ENCODE assay signal across 25 cellular contexts in genomic region chr22:50464451-50464850, GRCh38. TPM values are rescaled to one million over a fixed set of nuclear protein-coding genes. Genes with fewer than 3 reads are reported as not detected.
DNase-seq lines count a peak whose midpoint lies in the region; ATAC-seq, FAIRE-seq and TF ChIP-seq lines count a peak whose summit lies in the region.
"Had no signal": no experiment of that assay in that cellular context is flagged by ENCODE, and none has a peak within 500 bp of the region (broad histone marks: within the 10 kb centered on the region; RNA-seq: fewer than 3 reads in every experiment).

No MANE protein-coding gene starts in this region.

- dilution Hi-C loops in endothelial cell of umbilical vein (cut with MboI; ENCODE audit: extremely low pct_ligation_motif_present, low sequenced_read_pairs) = no loop called here

- peaks cover 17% of the 10 kb centered on the region for H3K79me2 ChIP-seq in endothelial cell of umbilical vein (ENCODE audit: control insufficient read depth, insufficient read depth, low read length)

- H3K4me1 Mint-ChIP-seq in Calu3 (ENCODE audit: low read depth, unreplicated experiment) = peaks cover 8% of the 10 kb centered on the region
- H3K4me1 Mint-ChIP-seq in natural killer cell = peaks cover 14 to 27% of the 10 kb centered on the region in 2 donors

- H3K9me1 ChIP-seq in endothelial cell of umbilical vein (replicated peaks; ENCODE audit: control insufficient read depth, extremely low read depth, insufficient read depth, low read length) = no peaks in the 10 kb centered on the region

- H3K27ac Mint-ChIP-seq in Calu3 (ENCODE audit: unreplicated experiment) = no peak overlapping the region
- no peak overlapping the region for H3K27ac Mint-ChIP-seq in natural killer cell
- H3K27ac Mint-ChIP-seq: GM23338, H9, HFFc6 had no signal

- H3K27ac ChIP-seq in RWPE1 = peak overlapping the region; percentile 5; the same call in 1 of the 2 replicates
- H3K27ac ChIP-seq in endothelial cell of umbilical vein (ENCODE audit: insufficient read depth, low read depth, low read length) = no peak overlapping the region
- H3K27ac ChIP-seq in SJCRH30 = no peak overlapping the region
- H3K27ac ChIP-seq in breast epithelium = no peak overlapping the region
- H3K27ac ChIP-seq: A549; BLaER1 treated with 17β-estradiol and CSF1 and Interleukin-3, amounts not matched to agents 10 nM and 100 nM had no signal

- intact Hi-C loops in Calu3 (cut with micrococcal nuclease; ENCODE audit: unreplicated experiment) (no loop called here), endothelial cell of umbilical vein (cut with micrococcal nuclease) (no loop called here), natural killer cell (cut with micrococcal nuclease) (no loop called here), breast epithelium (cut with DNase I; ENCODE audit: low total_unique reads) (no loop called here)

- H3K4me3 Mint-ChIP-seq in Calu3 (ENCODE audit: low read depth, unreplicated experiment) (no peak overlapping the region), natural killer cell (no peak overlapping the region)
- H3K4me3 Mint-ChIP-seq: CD14-positive monocyte, GM23338, H9, HFFc6 had no signal

- no peaks in the 10 kb centered on the region for H3K9me3 Mint-ChIP-seq in Calu3 (ENCODE audit: low read depth, unreplicated experiment)
- H3K9me3 Mint-ChIP-seq in natural killer cell = no peaks in the 10 kb centered on the region
- H3K9me3 Mint-ChIP-seq: GM23338, H9, HFFc6 had no signal

- no peaks in the 10 kb centered on the region for H4K20me1 ChIP-seq in endothelial cell of umbilical vein (replicated peaks; ENCODE audit: control insufficient read depth, extremely low read depth, insufficient read depth, low read length)

- CTCF ChIA-PET in Calu3 (lab: Charles Lee) (interaction anchor here (0.5 kb wide), 1 partner anchor 315 kb away, joined by 3 read pairs; no protein-coding TSS in a partner anchor), RWPE1 (lab: Yijun Ruan, JAX) (no interaction called here), endothelial cell of umbilical vein (lab: Charles Lee) (no interaction called here)

- H2AFZ ChIP-seq in endothelial cell of umbilical vein (ENCODE audit: low read depth, low read length) = no peak overlapping the region
- H2AFZ ChIP-seq: GM23338 had no signal

- H3K4me1 ChIP-seq in endothelial cell of umbilical vein (ENCODE audit: control insufficient read depth, extremely low read depth, insufficient read depth, low read length) (no peaks in the 10 kb centered on the region), SJCRH30 (peaks cover 6% of the 10 kb centered on the region), breast epithelium (peaks cover 0 to 3% of the 10 kb centered on the region in 2 donors)
- H3K4me1 ChIP-seq: A549, BE2C had no signal

- H3K9ac ChIP-seq in endothelial cell of umbilical vein (replicated peaks; ENCODE audit: extremely low read depth, insufficient read depth, low read length) = no peak overlapping the region
- H3K9ac ChIP-seq: BLaER1 treated with 17β-estradiol and CSF1 and Interleukin-3, amounts not matched to agents 10 nM and 100 nM had no signal

- TF ChIP-seq CTCF in Calu3 (IDR thresholded peaks at IDR 0.05; ENCODE audit: unreplicated experiment) = no peak
- no peak for TF ChIP-seq CTCF in RWPE1 (conservative IDR thresholded peaks at IDR 0.05; ENCODE audit: low read depth)
- no peak for TF ChIP-seq CTCF in endothelial cell of umbilical vein (IDR thresholded peaks at IDR 0.05; ENCODE audit: extremely low read depth in 1 of 2, insufficient read depth in 1 of 2, low read depth in 1 of 2, low read length in 2 of 2)
- TF ChIP-seq CTCF in natural killer cell (IDR thresholded peaks at IDR 0.05) = no peak
- TF ChIP-seq CTCF in breast epithelium (IDR thresholded peaks at IDR 0.05) = no peak

- TF ChIP-seq POLR2A in endothelial cell of umbilical vein (IDR thresholded peaks at IDR 0.05; ENCODE audit: low read depth, low read length) = no peak
- TF ChIP-seq POLR2A in breast epithelium (IDR thresholded peaks at IDR 0.05) = no peak

- H3K4me2 ChIP-seq in endothelial cell of umbilical vein (ENCODE audit: insufficient read depth, low read length) = no peak overlapping the region
- H3K4me2 ChIP-seq: A549; BLaER1 treated with 17β-estradiol and CSF1 and Interleukin-3, amounts not matched to agents 10 nM and 100 nM; GM23338 had no signal

- no peak for DNase-seq in Calu3
- no peak for DNase-seq in RWPE1 (ENCODE audit: low spot score)
- DNase-seq in endothelial cell of umbilical vein (ENCODE audit: low read depth, low spot score) = no peak
- DNase-seq in SJCRH30 = no peak
- no peak for DNase-seq in natural killer cell
- DNase-seq in breast epithelium (ENCODE audit: low spot score in 2 of 2) = no peak
- DNase-seq: 8988T; ACHN; AML-193; BE2C; CD4-positive, alpha-beta memory T cell; COR-L47; DMS153; DND-41; H9; HFFc6 had no signal

- FAIRE-seq in endothelial cell of umbilical vein (lab: Jason Lieb, UNC) = no peak
- FAIRE-seq: A549, G401.6, GM12892, GM19239 had no signal

- no peaks in the 10 kb centered on the region for H3K27me3 Mint-ChIP-seq in Calu3 (ENCODE audit: unreplicated experiment)
- no peaks in the 10 kb centered on the region for H3K27me3 Mint-ChIP-seq in natural killer cell (ENCODE audit: low read depth in 2 of 2)
- H3K27me3 Mint-ChIP-seq: CD4-positive, alpha-beta memory T cell had no signal

- H3K36me3 Mint-ChIP-seq in Calu3 (ENCODE audit: insufficient read depth, unreplicated experiment) (peaks cover 63% of the 10 kb centered on the region), natural killer cell (no peaks in the 10 kb centered on the region)

- ATAC-seq in natural killer cell = no peak
- ATAC-seq: A549, GM23338, HCT116 had no signal

- H3K9me3 ChIP-seq in endothelial cell of umbilical vein (replicated peaks; ENCODE audit: control insufficient read depth, insufficient read depth, low read length) (no peaks in the 10 kb centered on the region), SJCRH30 (replicated peaks) (no peaks in the 10 kb centered on the region), breast epithelium (no peaks in the 10 kb centered on the region)
- H3K9me3 ChIP-seq: A549; BE2C; BLaER1 treated with 17β-estradiol and CSF1 and Interleukin-3, amounts not matched to agents 10 nM and 100 nM had no signal

- H3K27me3 ChIP-seq in endothelial cell of umbilical vein (ENCODE audit: control insufficient read depth in 2 of 2, insufficient read depth in 2 of 2, low read length in 2 of 2) (no peaks in the 10 kb centered on the region), SJCRH30 (no peaks in the 10 kb centered on the region), breast epithelium (no peaks in the 10 kb centered on the region)
- H3K27me3 ChIP-seq: BE2C had no signal

- H3K36me3 ChIP-seq in endothelial cell of umbilical vein (ENCODE audit: control insufficient read depth in 2 of 2, extremely low read depth in 1 of 2, insufficient read depth in 2 of 2, low read length in 2 of 2) (peaks cover 0 to 75% of the 10 kb centered on the region in 2 experiments), SJCRH30 (peaks cover 78% of the 10 kb centered on the region), breast epithelium (peaks cover 34% of the 10 kb centered on the region)

- BruUV-seq in Calu3 (replicated peaks; lab: Mats Ljungman, UMichigan) (TSS peak; percentile 27), endothelial cell of umbilical vein (replicated peaks; lab: Mats Ljungman, UMichigan) (TSS peak; percentile 12)

- POLR2A ChIA-PET in RWPE1 (lab: Yijun Ruan, JAX; ENCODE audit: low non-redundant PET) (no interaction called here), endothelial cell of umbilical vein (lab: Charles Lee) (no interaction called here)

- no peak overlapping the region for H3K4me3 ChIP-seq in endothelial cell of umbilical vein (replicated peaks in 1 of 3; ENCODE audit: insufficient read depth in 1 of 3, low read depth in 1 of 3, low read length in 3 of 3)
- H3K4me3 ChIP-seq in SJCRH30 = no peak overlapping the region
- H3K4me3 ChIP-seq in breast epithelium = no peak overlapping the region
- H3K4me3 ChIP-seq: A549; BLaER1 treated with 17β-estradiol and CSF1 and Interleukin-3, amounts not matched to agents 10 nM and 100 nM; GM23338 had no signal

RNA-seq across cellular contexts. Expression of gene SBF1, which starts 10.4 kb away (rescaled TPM):
- total RNA-seq in Calu3 (2022) = 102 and 104 TPM in 2 replicates
- 67.2 and 68.6 TPM in 2 replicates for total RNA-seq in endothelial cell of umbilical vein
- polyA plus RNA-seq in endothelial cell of umbilical vein = 36.3 and 40.0 TPM in 2 replicates
- 21.1 and 30.2 TPM in 2 replicates for polyA plus RNA-seq in endothelial cell of umbilical vein (2011; cell fraction: cytosol; rRNA removed)
- polyA plus RNA-seq in endothelial cell of umbilical vein (2011; cell fraction: nucleus; rRNA removed) = 112 and 127 TPM in 2 replicates
- 24.1 and 39.3 TPM in 2 replicates for polyA plus RNA-seq in endothelial cell of umbilical vein (2012)
- polyA minus RNA-seq in endothelial cell of umbilical vein = 42.8 and 65.0 TPM in 2 replicates
- 30.7 TPM for polyA minus RNA-seq in endothelial cell of umbilical vein (2011; cell fraction: cytosol; rRNA and poly(A)+ RNA removed)
- polyA minus RNA-seq in endothelial cell of umbilical vein (2011; cell fraction: nucleus; rRNA and poly(A)+ RNA removed) = 58.4 and 79.4 TPM in 2 replicates
- total RNA-seq in SJCRH30 (2014; rRNA removed; shearing (Covaris generic)) = 90.2 and 100 TPM in 2 replicates
- total RNA-seq in natural killer cell = 100 to 1,000 TPM; 235 to 284 (median 242) TPM
- 10 to 100 TPM; 30.6 to 33.1 (median 30.6) TPM for total RNA-seq in breast epithelium

RNA-seq across cellular contexts. Expression of gene ADM2, which starts 16.9 kb away (rescaled TPM):
- total RNA-seq in Calu3 (2022) (10.2 and 13.6 TPM in 2 replicates), endothelial cell of umbilical vein (0.69 and 1.5 TPM in 2 replicates), natural killer cell (1 to 10 TPM in 2 of 3 donors, under 1 TPM in 1; 0.26 to 2.5 (median 1.5) TPM), breast epithelium (under 1 TPM in 2 of 3 donors, not detected in 1; 0.59 to 0.98 TPM)
- 0.28 and 0.43 TPM in 2 replicates for polyA plus RNA-seq in endothelial cell of umbilical vein
- polyA plus RNA-seq in endothelial cell of umbilical vein (2011; cell fraction: cytosol; rRNA removed) = 0.28 and 0.54 TPM in 2 replicates
- polyA plus RNA-seq in endothelial cell of umbilical vein (2011; cell fraction: nucleus; rRNA removed) = 0.24 and 0.49 TPM in 2 replicates
- polyA plus RNA-seq in endothelial cell of umbilical vein (2012) = 0.17 and 0.29 TPM in 2 replicates
- polyA minus RNA-seq in endothelial cell of umbilical vein = 0.05 and 0.45 TPM in 2 replicates
- polyA minus RNA-seq in endothelial cell of umbilical vein (2011; cell fraction: cytosol; rRNA and poly(A)+ RNA removed) = 1.5 TPM
- polyA minus RNA-seq in endothelial cell of umbilical vein (2011; cell fraction: nucleus; rRNA and poly(A)+ RNA removed) = 0.29 and 0.77 TPM in 2 replicates
- total RNA-seq in SJCRH30 (2014; rRNA removed; shearing (Covaris generic)) = not detected in 2 replicates
- polyA plus RNA-seq: CD14-positive monocyte had no signal

RNA-seq across cellular contexts. Expression of gene MIOX, which starts 22.2 kb away (rescaled TPM):
- total RNA-seq in Calu3 (2022) (0.45 TPM in 1 of 2 replicates, not detected in the other), endothelial cell of umbilical vein (not detected in 2 replicates), natural killer cell (under 1 TPM in 1 of 3 donors, not detected in 2; 0.23 TPM), breast epithelium (not detected)
- polyA plus RNA-seq in endothelial cell of umbilical vein = not detected in 2 replicates
- not detected in 2 replicates for polyA plus RNA-seq in endothelial cell of umbilical vein (2011; cell fraction: cytosol; rRNA removed)
- not detected in 2 replicates for polyA plus RNA-seq in endothelial cell of umbilical vein (2011; cell fraction: nucleus; rRNA removed)
- not detected in 2 replicates for polyA plus RNA-seq in endothelial cell of umbilical vein (2012)
- not detected in 2 replicates for polyA minus RNA-seq in endothelial cell of umbilical vein
- not detected for polyA minus RNA-seq in endothelial cell of umbilical vein (2011; cell fraction: cytosol; rRNA and poly(A)+ RNA removed)
- polyA minus RNA-seq in endothelial cell of umbilical vein (2011; cell fraction: nucleus; rRNA and poly(A)+ RNA removed) = not detected in 2 replicates
- total RNA-seq in SJCRH30 (2014; rRNA removed; shearing (Covaris generic)) = not detected in 2 replicates
- total RNA-seq: CD4-positive, alpha-beta memory T cell; GM23338; H4; HFFc6 had no signal
- polyA plus RNA-seq: CD14-positive monocyte; CD4-positive, alpha-beta memory T cell; GM23338 had no signal

RNA-seq across cellular contexts. Expression of gene LMF2, which starts 43.1 kb away (rescaled TPM):
- total RNA-seq in Calu3 (2022) (85.2 and 87.1 TPM in 2 replicates), endothelial cell of umbilical vein (89.7 and 94.8 TPM in 2 replicates), natural killer cell (100 to 1,000 TPM; 114 to 129 (median 122) TPM), breast epithelium (10 to 100 TPM; 35.7 to 54.9 (median 39.5) TPM)
- 112 and 190 TPM in 2 replicates for polyA plus RNA-seq in endothelial cell of umbilical vein
- polyA plus RNA-seq in endothelial cell of umbilical vein (2011; cell fraction: cytosol; rRNA removed) = 37.7 and 54.9 TPM in 2 replicates
- polyA plus RNA-seq in endothelial cell of umbilical vein (2011; cell fraction: nucleus; rRNA removed) = 326 and 351 TPM in 2 replicates
- polyA plus RNA-seq in endothelial cell of umbilical vein (2012) = 37.1 and 49.4 TPM in 2 replicates
- 52.8 and 61.6 TPM in 2 replicates for polyA minus RNA-seq in endothelial cell of umbilical vein
- polyA minus RNA-seq in endothelial cell of umbilical vein (2011; cell fraction: cytosol; rRNA and poly(A)+ RNA removed) = 36.3 TPM
- polyA minus RNA-seq in endothelial cell of umbilical vein (2011; cell fraction: nucleus; rRNA and poly(A)+ RNA removed) = 34.3 and 62.2 TPM in 2 replicates
- total RNA-seq in SJCRH30 (2014; rRNA removed; shearing (Covaris generic)) = 39.2 and 48.8 TPM in 2 replicates

RNA-seq across cellular contexts. Expression of gene NCAPH2, which starts 43.6 kb away (rescaled TPM):
- total RNA-seq in Calu3 (2022) (73.2 and 92.0 TPM in 2 replicates), endothelial cell of umbilical vein (42.4 and 43.1 TPM in 2 replicates), natural killer cell (100 to 1,000 TPM in 2 of 3 donors, 10 to 100 TPM in 1; 94.5 to 106 (median 104) TPM), breast epithelium (10 to 100 TPM; 25.9 to 48.2 (median 43.0) TPM)
- polyA plus RNA-seq in endothelial cell of umbilical vein = 34.8 and 43.2 TPM in 2 replicates
- polyA plus RNA-seq in endothelial cell of umbilical vein (2011; cell fraction: cytosol; rRNA removed) = 31.1 and 31.3 TPM in 2 replicates
- polyA plus RNA-seq in endothelial cell of umbilical vein (2011; cell fraction: nucleus; rRNA removed) = 80.2 and 81.0 TPM in 2 replicates
- polyA plus RNA-seq in endothelial cell of umbilical vein (2012) = 15.9 and 17.4 TPM in 2 replicates
- polyA minus RNA-seq in endothelial cell of umbilical vein = 19.7 and 21.4 TPM in 2 replicates
- polyA minus RNA-seq in endothelial cell of umbilical vein (2011; cell fraction: cytosol; rRNA and poly(A)+ RNA removed) = 76.1 TPM
- 14.0 and 15.6 TPM in 2 replicates for polyA minus RNA-seq in endothelial cell of umbilical vein (2011; cell fraction: nucleus; rRNA and poly(A)+ RNA removed)
- 87.0 and 94.2 TPM in 2 replicates for total RNA-seq in SJCRH30 (2014; rRNA removed; shearing (Covaris generic))
